In the genomic region with DNA sequence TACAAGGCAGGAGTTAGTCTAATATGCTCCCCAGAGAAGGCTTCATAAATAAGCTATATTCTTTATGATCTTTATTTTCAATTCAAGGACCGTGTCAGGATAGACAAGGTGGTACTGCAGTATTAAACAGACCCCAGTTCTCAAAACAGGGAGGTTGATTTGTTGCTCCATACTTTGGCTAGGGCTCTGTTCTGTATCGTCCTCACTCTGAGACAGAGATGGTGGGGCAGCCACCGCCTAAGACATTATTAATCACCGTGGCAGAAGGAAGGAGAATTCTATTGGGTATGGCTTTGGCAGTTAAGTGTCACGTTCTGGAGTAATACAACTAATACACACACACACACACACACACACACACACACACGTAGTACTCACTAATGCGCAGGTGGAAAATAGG, we compare ENCODE assay signal across 20 cellular contexts.
"Had no signal": no experiment of that assay in that cellular context is flagged by ENCODE, and none has a peak within 500 bp of the region (broad histone marks: within the 10 kb centered on the region; RNA-seq: fewer than 3 reads in every experiment).

No MANE protein-coding gene starts in this region.

- DNase-seq: activated CD4-positive, alpha-beta T cell treated with anti-CD3 and anti-CD28 coated beads for 4 hours; activated CD8-positive, alpha-beta memory T cell treated with anti-CD3 and anti-CD28 coated beads, Interleukin-2, amount 50 U/mL, for 4 hours; activated CD8-positive, alpha-beta T cell treated with anti-CD3 and anti-CD28 coated beads for 36 hours; body of pancreas; MG63; MV-4-11; NCI-H1092 treated with DMSO at 0.1 percent for 48 hours; NCI-H1436; NCI-H1694 treated with DMSO at 0.1 percent for 48 hours; NCI-H2029 treated with DMSO at 0.1 percent for 48 hours; NCI-H524; NK-92 treated with Interleukin-12 subunit alpha and Interleukin-12 subunit beta, amount 100 ng/mL, for 24 hours; OCI-M1; RPMI8226; SHP77 had no signal

- H3K9me3 ChIP-seq: ascending aorta, body of pancreas, MG63, SJSA1 had no signal

- H3K27me3 ChIP-seq: ascending aorta, body of pancreas, MG63, SJSA1 had no signal

- H3K27ac ChIP-seq: ascending aorta, body of pancreas, SJSA1 had no signal

- H3K4me1 ChIP-seq: body of pancreas, SJSA1 had no signal

- ATAC-seq: activated CD4-positive, CD25-positive, alpha-beta regulatory T cell treated with anti-CD3 and anti-CD28 coated beads, Interleukin-2, amount 50 U/mL, for 24 hours; activated CD8-positive, alpha-beta T cell treated with anti-CD3 and anti-CD28 coated beads for 36 hours; body of pancreas; HepG2; Panc1 had no signal

- H3K36me3 ChIP-seq: ascending aorta, MG63, SJSA1 had no signal

- H3K4me3 ChIP-seq: body of pancreas, MG63, SJSA1 had no signal
